Comparison of ENCODE assay signal across 9 cellular contexts in the genomic region with DNA sequence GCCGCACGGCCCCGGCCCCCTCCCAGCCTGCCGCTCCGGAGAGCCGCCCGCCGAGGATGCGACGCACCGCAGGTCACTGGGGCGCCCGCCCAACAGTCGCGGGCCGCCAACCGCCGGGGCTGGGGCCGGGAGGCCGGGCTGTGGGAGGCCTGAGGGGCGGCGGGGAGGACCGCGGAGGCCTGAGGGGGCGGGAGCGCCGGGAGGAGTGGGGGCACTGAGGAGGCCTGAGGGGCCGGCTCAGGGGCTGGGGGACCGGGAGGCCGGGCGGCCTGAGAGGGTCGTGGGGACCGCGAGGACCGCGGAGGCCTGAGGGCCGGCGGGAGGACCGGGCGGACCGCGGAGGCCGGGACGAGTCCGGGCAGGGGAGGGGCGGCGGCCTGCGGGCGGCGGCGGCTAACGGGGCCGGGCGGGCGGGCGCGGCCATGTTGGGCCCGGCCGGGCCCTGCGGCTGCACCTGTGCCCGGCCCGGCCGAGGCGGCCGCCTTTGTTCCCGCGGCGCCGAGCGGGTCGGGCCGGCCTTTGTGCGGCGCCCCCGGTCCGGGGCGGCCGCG. TPM values are rescaled to one million over a fixed set of nuclear protein-coding genes. Genes with fewer than 3 reads are reported as not detected.
DNase-seq lines count a peak whose midpoint lies in the region; ATAC-seq and TF ChIP-seq lines count a peak whose summit lies in the region.
"Had no signal": no experiment of that assay in that cellular context is flagged by ENCODE, and none has a peak within 500 bp of the region (broad histone marks: within the 10 kb centered on the region; RNA-seq: fewer than 3 reads in every experiment).

No MANE protein-coding gene starts in this region.

- no peak overlapping the region for H2AFZ ChIP-seq in H9 (ENCODE audit: low read length)

- WGBS in H9 (ENCODE audit: extremely low coverage, insufficient read length, low lambda C conversion rate): no CpG with 5 or more reads among the region's 79 CpGs

- H3K56ac ChIP-seq in H9 (ENCODE audit: insufficient read length, low read depth, low read length): no peak overlapping the region

- peak overlapping the region; percentile 77 for H3K18ac ChIP-seq in H9 (ENCODE audit: insufficient read length, low read depth, low read length)

- H3K14ac ChIP-seq in H9 (ENCODE audit: insufficient read depth, low read length): peak overlapping the region; percentile 84; the same call in 1 of the 2 replicates

- no peak overlapping the region for H4K91ac ChIP-seq in H9 (ENCODE audit: insufficient read length, low read depth, low read length)

- no peak overlapping the region for H4K5ac ChIP-seq in H9 (ENCODE audit: insufficient read length, low read depth, low read length)

- H2BK12ac ChIP-seq in H9 (ENCODE audit: insufficient read length, low read depth, low read length): no peak overlapping the region

- H3K27me3 ChIP-seq in H9 (ENCODE audit: insufficient read depth, low read length) (peaks cover 19% of the 10 kb centered on the region), NT2/D1 (ENCODE audit: insufficient read depth, insufficient read length) (no peaks in the 10 kb centered on the region)

- H3K27ac ChIP-seq in H9 (ENCODE audit: insufficient read length, low read depth, low read length): no peak overlapping the region

- H2AK5ac ChIP-seq in H9 (ENCODE audit: insufficient read length, low read length): no peak overlapping the region

- H3K23ac ChIP-seq in H9 (ENCODE audit: insufficient read length, low read depth, low read length): no peak overlapping the region

- H3T11ph ChIP-seq in H9 (ENCODE audit: low read length): no peak overlapping the region

- peak overlapping the region; percentile 77 for H3K4me3 ChIP-seq in NT2/D1 (ENCODE audit: insufficient read length, low read depth)

- no peak overlapping the region for H2BK20ac ChIP-seq in H9 (ENCODE audit: low read depth, low read length, poor library complexity, severe bottlenecking)

- H3K9ac ChIP-seq in H9 (ENCODE audit: extremely low read depth, insufficient read length, low read length) (no peak overlapping the region), NT2/D1 (ENCODE audit: insufficient read length, low read depth) (peak overlapping the region; percentile 82)

- H3K9me3 ChIP-seq in H9 (ENCODE audit: control insufficient read depth, low read depth, low read length) (no peaks in the 10 kb centered on the region), NT2/D1 (ENCODE audit: insufficient read depth, low read length) (no peaks in the 10 kb centered on the region)

- ATAC-seq in esophagus mucosa: peak; percentile 3

- no peak overlapping the region for H2BK15ac ChIP-seq in H9 (ENCODE audit: low read depth, low read length)

- no peak overlapping the region for H3K27ac Mint-ChIP-seq in H9
- H3K27ac Mint-ChIP-seq in osteocyte (ENCODE audit: unreplicated experiment): no peak overlapping the region

- H2BK5ac ChIP-seq in H9 (ENCODE audit: insufficient read length, low read length): no peak overlapping the region

- DNase-seq in NCI-H1417 (lab: John Stamatoyannopoulos, UW) (peak in 2 of 3 experiments; percentile 48 to 83), NCI-H1417 treated with DMSO at 0.1 percent for 48 hours (lab: John Stamatoyannopoulos, UW) (no peak), H9 (peak; percentile 49), NT2/D1 (ENCODE audit: low read depth, low spot score) (no peak), osteocyte (ENCODE audit: extremely low spot score, unreplicated experiment) (no peak), mucosa of gallbladder (ENCODE audit: low spot score) (no peak)
- DNase-seq in activated effector memory CD4-positive, alpha-beta T cell treated with anti-CD3 and anti-CD28 coated beads, Interleukin-2, amount 50 U/mL, for 16 hours: no peak

- H3K4me3 Mint-ChIP-seq in H9: peak overlapping the region; percentile 55 to 69; a peak in 4 of 5 replicates
- H3K4me3 Mint-ChIP-seq in osteocyte (ENCODE audit: unreplicated experiment): peak overlapping the region; percentile 32

- H4K20me1 ChIP-seq in H9 (ENCODE audit: control insufficient read depth, insufficient read depth, insufficient read length): no peaks in the 10 kb centered on the region

- H3K36me3 Mint-ChIP-seq in H9 (ENCODE audit: insufficient read depth in 1 of 3, low read depth in 3 of 3) (no peaks in the 10 kb centered on the region; a peak in 1 of 7 replicates), osteocyte (ENCODE audit: unreplicated experiment) (no peaks in the 10 kb centered on the region)
- H3K36me3 Mint-ChIP-seq: activated naive CD4-positive, alpha-beta T cell treated with anti-CD3 and anti-CD28 coated beads, Interleukin-2, amount 50 U/mL, for 24 hours had no signal

- H3K4me2 ChIP-seq in H9 (ENCODE audit: insufficient read depth, insufficient read length, low read length): peak overlapping the region; percentile 90

- H3K9me3 Mint-ChIP-seq in H9: no peaks in the 10 kb centered on the region
- H3K9me3 Mint-ChIP-seq in osteocyte (ENCODE audit: unreplicated experiment): no peaks in the 10 kb centered on the region
- H3K9me3 Mint-ChIP-seq: activated naive CD4-positive, alpha-beta T cell treated with anti-CD3 and anti-CD28 coated beads, Interleukin-2, amount 50 U/mL, for 24 hours had no signal

- H3K79me2 ChIP-seq in H9 (ENCODE audit: insufficient read depth, low read length): peaks cover 30% of the 10 kb centered on the region; the same call in 1 of the 2 replicates

- no peak overlapping the region for H4K8ac ChIP-seq in H9 (replicated peaks; ENCODE audit: insufficient read length, low read depth, low read length)

- H3K4me1 ChIP-seq in H9 (ENCODE audit: insufficient read depth, low read length) (no peaks in the 10 kb centered on the region; the same call in 1 of the 2 replicates), NT2/D1 (ENCODE audit: insufficient read depth, insufficient read length) (peaks cover 2% of the 10 kb centered on the region)

- H3K27me3 Mint-ChIP-seq in H9 (ENCODE audit: low read depth): peaks cover 38% of the 10 kb centered on the region
- H3K27me3 Mint-ChIP-seq in osteocyte (ENCODE audit: unreplicated experiment): no peaks in the 10 kb centered on the region
- H3K27me3 Mint-ChIP-seq: activated naive CD4-positive, alpha-beta T cell treated with anti-CD3 and anti-CD28 coated beads, Interleukin-2, amount 50 U/mL, for 24 hours had no signal

- peaks cover 29 to 30% of the 10 kb centered on the region in 2 experiments for H3K4me1 Mint-ChIP-seq in H9
- peaks cover 30% of the 10 kb centered on the region for H3K4me1 Mint-ChIP-seq in osteocyte (ENCODE audit: unreplicated experiment)

- H3K4ac ChIP-seq in H9 (ENCODE audit: low read depth, low read length): no peak overlapping the region

- H3K36me3 ChIP-seq in NT2/D1 (ENCODE audit: insufficient read depth, insufficient read length, low read length): peaks cover 4% of the 10 kb centered on the region

- H3K23me2 ChIP-seq in H9 (ENCODE audit: insufficient read length, low read depth, low read length, poor library complexity, severe bottlenecking): peaks cover 7% of the 10 kb centered on the region

- H2BK120ac ChIP-seq in H9 (ENCODE audit: low read depth, low read length, poor library complexity, severe bottlenecking): no peak overlapping the region

- TF ChIP-seq CTCF in H9 (conservative IDR thresholded peaks at IDR 0.05) (no peak), osteocyte (IDR thresholded peaks at IDR 0.05) (no peak)

- peaks cover 4% of the 10 kb centered on the region for H3K79me1 ChIP-seq in H9 (ENCODE audit: insufficient read depth, low read depth, low read length, poor library complexity, severe bottlenecking)

RNA-seq across cellular contexts. Expression of gene NSD2, which starts 0.4 kb away (rescaled TPM):
- total RNA-seq in H9 (2021) (123 and 136 TPM in 2 replicates), esophagus mucosa (42.7 TPM), osteocyte (63.4 and 66.4 TPM in 2 replicates), mucosa of gallbladder (45.9 TPM)

RNA-seq across cellular contexts. Expression of gene LETM1, which starts 15.6 kb away (rescaled TPM):
- total RNA-seq in H9 (2021) (41.3 and 43.4 TPM in 2 replicates), esophagus mucosa (55.0 TPM), osteocyte (48.2 and 49.9 TPM in 2 replicates), mucosa of gallbladder (45.0 TPM)

Comparison
In these comparisons a context has a peak if more than half of its experiments do, and no peak if none do; other contexts are left out.
1. DNase-seq: peak in NCI-H1417 (2 of 3) and H9 (single experiment); none in NCI-H1417 treated with DMSO at 0.1 percent for 48 hours (single experiment), NT2/D1 (single experiment), osteocyte (single experiment), activated effector memory CD4-positive, alpha-beta T cell treated with anti-CD3 and anti-CD28 coated beads, Interleukin-2, amount 50 U/mL, for 16 hours (single experiment) and mucosa of gallbladder (single experiment).